30 cellular contexts compared by ENCODE assay signal in the genomic region with DNA sequence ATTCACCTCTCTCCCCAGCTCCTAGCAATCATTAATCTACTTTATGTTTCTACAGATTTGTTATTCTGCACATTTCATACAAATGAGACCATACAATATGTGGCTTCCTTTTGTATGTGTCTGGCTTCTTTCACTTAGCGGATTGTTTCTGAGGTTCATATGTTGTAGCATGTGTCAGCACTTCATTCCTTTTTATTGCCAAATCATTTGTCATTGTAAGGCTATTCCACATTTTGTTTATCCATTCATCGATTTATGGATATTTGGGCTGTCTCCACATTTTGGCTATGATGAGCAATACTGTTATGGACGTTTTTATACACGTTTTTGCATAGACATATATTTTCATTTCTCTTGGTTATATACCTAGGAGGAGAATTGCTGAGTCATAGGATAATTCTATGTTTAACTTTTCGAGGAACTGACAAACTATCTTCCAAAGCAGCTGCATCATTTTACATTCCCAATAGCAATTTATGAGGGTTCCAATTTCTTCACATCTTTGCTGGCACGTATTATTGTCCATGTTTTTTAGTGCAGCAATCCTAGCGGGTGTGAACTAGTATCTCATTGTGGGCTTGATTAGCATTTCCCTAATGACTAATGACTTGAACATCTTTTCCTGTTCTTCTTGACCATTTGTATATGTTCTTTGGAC. TPM values are rescaled to one million over a fixed set of nuclear protein-coding genes. Genes with fewer than 3 reads are reported as not detected.
DNase-seq lines count a peak whose midpoint lies in the region; FAIRE-seq and TF ChIP-seq lines count a peak whose summit lies in the region.
"Had no signal": no experiment of that assay in that cellular context is flagged by ENCODE, and none has a peak within 500 bp of the region (broad histone marks: within the 10 kb centered on the region; RNA-seq: fewer than 3 reads in every experiment).

No MANE protein-coding gene starts in this region.

- H3K4me3 ChIP-seq in ACC112 (ENCODE audit: low read depth, low read length) (peak overlapping the region; percentile 4; the same call in 1 of the 2 replicates), bronchial epithelial cell (ENCODE audit: low read depth, low read length) (no peak overlapping the region), fibroblast of pulmonary artery (replicated peaks; ENCODE audit: low read depth, low read length) (no peak overlapping the region), spleen (no peak overlapping the region)
- H3K4me3 ChIP-seq: ascending aorta, gastrocnemius medialis, HAP-1, lower lobe of right lung, sigmoid colon, suprapubic skin had no signal

- H3K36me3 Mint-ChIP-seq in T-helper 2 cell treated with Interferon-gamma antibody and Interleukin-4, amounts not matched to agents 5 μg/mL and 100 μg/mL, for 36 hours (ENCODE audit: low read depth), result no peaks in the 10 kb centered on the region
- H3K36me3 Mint-ChIP-seq: T-cell had no signal

- H3K4me3 Mint-ChIP-seq in T-helper 2 cell treated with Interferon-gamma antibody and Interleukin-4, amounts not matched to agents 5 μg/mL and 100 μg/mL, for 36 hours, result no peak overlapping the region
- H3K4me3 Mint-ChIP-seq: activated T-cell treated with anti-CD3 and anti-CD28 coated beads, Interleukin-2, amount 50 U/mL, for 72 hours; effector memory CD8-positive, alpha-beta T cell; neural crest cell; T-cell had no signal

- no peaks in the 10 kb centered on the region for H3K9me3 ChIP-seq in spleen
- H3K9me3 ChIP-seq: ascending aorta, gastrocnemius medialis, HAP-1, lower lobe of right lung, sigmoid colon, suprapubic skin had no signal

- DNase-seq in M059J (ENCODE audit: low read depth), result peak; percentile 36
- peak; percentile 79 for DNase-seq in bronchial epithelial cell (ENCODE audit: low read depth)
- peak; percentile 56 for DNase-seq in fibroblast of pulmonary artery (ENCODE audit: low read depth)
- no peak for DNase-seq in T-helper 2 cell treated with Interferon-gamma antibody and Interleukin-4, amounts not matched to agents 5 μg/mL and 100 μg/mL, for 36 hours (ENCODE audit: low spot score)
- DNase-seq in anterior cingulate cortex (lab: John Stamatoyannopoulos, UW), result no peak
- no peak for DNase-seq in NCI-H1417 treated with DMSO at 0.1 percent for 48 hours (lab: John Stamatoyannopoulos, UW)
- no peak for DNase-seq in spleen
- DNase-seq: activated CD4-positive, alpha-beta T cell treated with anti-CD3 and anti-CD28 coated beads for 4 hours; activated naive CD4-positive, alpha-beta T cell treated with anti-CD3 and anti-CD28 coated beads, Interleukin-2, amount 50 U/mL, for 16 hours; activated T-cell treated with anti-CD3 and anti-CD28 coated beads, Interleukin-2, amount 50 U/mL, for 72 hours; effector memory CD8-positive, alpha-beta T cell; gastrocnemius medialis; kidney; lower lobe of right lung; NCI-H1048; NCI-H1930; NCI-H82; posterior cingulate gyrus; sigmoid colon; T-cell had no signal

- no peak for FAIRE-seq in bronchial epithelial cell (lab: Jason Lieb, UNC)
- FAIRE-seq: D721Med, G401.6, kidney, urothelium cell line had no signal

- no peaks in the 10 kb centered on the region for H3K4me1 Mint-ChIP-seq in T-helper 2 cell treated with Interferon-gamma antibody and Interleukin-4, amounts not matched to agents 5 μg/mL and 100 μg/mL, for 36 hours (ENCODE audit: low read depth)
- H3K4me1 Mint-ChIP-seq: neural crest cell, T-cell had no signal

- no peaks in the 10 kb centered on the region for H3K79me2 ChIP-seq in ACC112 (ENCODE audit: control insufficient read depth, insufficient read depth, low read length, unreplicated experiment)

- H3K27me3 ChIP-seq in ACC112 (ENCODE audit: insufficient read depth, low read length), result no peaks in the 10 kb centered on the region
- H3K27me3 ChIP-seq in bronchial epithelial cell (ENCODE audit: control insufficient read depth, insufficient read depth, low read length), result no peaks in the 10 kb centered on the region
- H3K27me3 ChIP-seq in spleen (replicated peaks in 1 of 7), result no peaks in the 10 kb centered on the region
- H3K27me3 ChIP-seq: ascending aorta, sigmoid colon, suprapubic skin had no signal

- TF ChIP-seq CTCF in bronchial epithelial cell (IDR thresholded peaks at IDR 0.05; ENCODE audit: insufficient read depth, low read length, severe bottlenecking) (no peak), fibroblast of pulmonary artery (IDR thresholded peaks at IDR 0.05; ENCODE audit: low read length, missing control alignments) (no peak), spleen (IDR thresholded peaks at IDR 0.05 in 8 of 11, conservative IDR thresholded peaks at IDR 0.05 in 3 of 11) (no peak)

- no peak for TF ChIP-seq POLR2A in spleen (IDR thresholded peaks at IDR 0.05)

- no peaks in the 10 kb centered on the region for H3K9me3 Mint-ChIP-seq in T-helper 2 cell treated with Interferon-gamma antibody and Interleukin-4, amounts not matched to agents 5 μg/mL and 100 μg/mL, for 36 hours
- H3K9me3 Mint-ChIP-seq: activated T-cell treated with anti-CD3 and anti-CD28 coated beads, Interleukin-2, amount 50 U/mL, for 72 hours; effector memory CD8-positive, alpha-beta T cell; T-cell had no signal

- H3K4me1 ChIP-seq in ACC112 (ENCODE audit: control insufficient read depth, insufficient read depth, low read length, unreplicated experiment) (peaks cover 9% of the 10 kb centered on the region), spleen (no peaks in the 10 kb centered on the region)
- H3K4me1 ChIP-seq: ascending aorta, gastrocnemius medialis, lower lobe of right lung, sigmoid colon had no signal

- 62 to 72% (median 66%) methylated on average over 7 of the region's 7 CpGs for WGBS in spleen, 5 donors

- H3K27ac ChIP-seq in ACC112 (ENCODE audit: low read depth, low read length) (peak overlapping the region; percentile 45), spleen (no peak overlapping the region)
- H3K27ac ChIP-seq: ascending aorta, C4-2B, gastrocnemius medialis, KMS-11, lower lobe of right lung, sigmoid colon, suprapubic skin had no signal

- intact Hi-C loops in spleen (cut with DNase I; ENCODE audit: low total_unique reads), result no loop called here

- H3K27me3 Mint-ChIP-seq in T-helper 2 cell treated with Interferon-gamma antibody and Interleukin-4, amounts not matched to agents 5 μg/mL and 100 μg/mL, for 36 hours (ENCODE audit: low read depth), result no peaks in the 10 kb centered on the region
- H3K27me3 Mint-ChIP-seq: T-cell had no signal

- H3K27ac Mint-ChIP-seq in T-helper 2 cell treated with Interferon-gamma antibody and Interleukin-4, amounts not matched to agents 5 μg/mL and 100 μg/mL, for 36 hours, result no peak overlapping the region
- H3K27ac Mint-ChIP-seq: activated T-cell treated with anti-CD3 and anti-CD28 coated beads, Interleukin-2, amount 50 U/mL, for 72 hours; effector memory CD8-positive, alpha-beta T cell; T-cell had no signal

- H3K36me3 ChIP-seq in ACC112 (ENCODE audit: insufficient read depth, low read length) (no peaks in the 10 kb centered on the region), bronchial epithelial cell (ENCODE audit: control insufficient read depth, insufficient read depth, low read length) (no peaks in the 10 kb centered on the region), spleen (no peaks in the 10 kb centered on the region)
- H3K36me3 ChIP-seq: ascending aorta, gastrocnemius medialis, HAP-1, lower lobe of right lung, sigmoid colon, suprapubic skin had no signal

- no peak overlapping the region for H2AFZ ChIP-seq in ACC112 (ENCODE audit: low read length, unreplicated experiment)

RNA-seq across cellular contexts. Expression of gene TBC1D8, which starts 48.1 kb away (rescaled TPM):
- 5.1 and 9.3 TPM in 2 replicates for total RNA-seq in M059J (2014; rRNA removed; shearing (Covaris generic))
- total RNA-seq in bronchial epithelial cell (25.0 and 25.3 TPM in 2 replicates), spleen (100 to 1,000 TPM in 1 of 7 donors, 10 to 100 TPM in 6; 23.8 to 104 (median 54.5) TPM)
- polyA plus RNA-seq in spleen, result 10 to 100 TPM in 2 of 3 donors, 1 to 10 TPM in 1; 7.2 to 10.1 (median 10.1) TPM

RNA-seq across cellular contexts. Expression of gene CNOT11, which starts 53.4 kb away (rescaled TPM):
- total RNA-seq in M059J (2014; rRNA removed; shearing (Covaris generic)), result 43.1 and 57.1 TPM in 2 replicates
- total RNA-seq in bronchial epithelial cell (10.8 and 15.5 TPM in 2 replicates), spleen (10 to 100 TPM; 29.8 to 36.4 (median 34.1) TPM)
- polyA plus RNA-seq in spleen, result 10 to 100 TPM; 17.9 to 22.7 (median 20.1) TPM

Comparison
In these comparisons a context has a peak if more than half of its experiments do, and no peak if none do; other contexts are left out.
1. DNase-seq: peak in M059J (single experiment), bronchial epithelial cell (single experiment) and fibroblast of pulmonary artery (single experiment); none in T-helper 2 cell treated with Interferon-gamma antibody and Interleukin-4, amounts not matched to agents 5 μg/mL and 100 μg/mL, for 36 hours (single experiment), anterior cingulate cortex (0 of 58), NCI-H1417 treated with DMSO at 0.1 percent for 48 hours (single experiment) and spleen (single experiment).